Comparison of ENCODE assay signal across 18 cellular contexts in genomic region chr2:142778289-142778688, GRCh38.
"Had no signal": no experiment of that assay in that cellular context is flagged by ENCODE, and none has a peak within 500 bp of the region (broad histone marks: within the 10 kb centered on the region; RNA-seq: fewer than 3 reads in every experiment).

No MANE protein-coding gene starts in this region.

- H3K4me1 ChIP-seq: neural progenitor cell, parathyroid adenoma, right lobe of liver, thyroid gland had no signal

- DNase-seq: dorsolateral prefrontal cortex; effector CD4-positive, alpha-beta T cell; midbrain; naive thymus-derived CD4-positive, alpha-beta T cell; right lobe of liver; small intestine; stimulated activated CD4-positive, alpha-beta T cell treated with anti-CD3 and anti-CD28 coated beads, Interleukin-12 subunit alpha, Interleukin-12 subunit beta, amount 100 ng/mL, for 4 hours; stimulated activated CD4-positive, alpha-beta T cell treated with anti-CD3 and anti-CD28 coated beads, Interleukin-1b, Interleukin-23, amount 100 ng/mL, for 48 hours; stimulated activated CD4-positive, alpha-beta T cell treated with anti-CD3 and anti-CD28 coated beads, Interleukin-4, amount 100 ng/mL, for 1 hour; stimulated activated CD8-positive, alpha-beta memory T cell treated with anti-CD3 and anti-CD28 coated beads, Interleukin-4, amount 100 ng/mL, for 48 hours; stimulated activated naive CD4-positive, alpha-beta T cell; stimulated activated naive CD8-positive, alpha-beta T cell treated with anti-CD3 and anti-CD28 coated beads, Interleukin-15, amount 100 ng/mL, for 72 hours; thyroid gland; trophoblast cell had no signal

- H3K27me3 ChIP-seq: dorsolateral prefrontal cortex, neural progenitor cell, right lobe of liver, thyroid gland had no signal

- ATAC-seq: esophagus mucosa; naive thymus-derived CD4-positive, alpha-beta T cell; right lobe of liver; stimulated activated naive CD8-positive, alpha-beta T cell treated with anti-CD3 and anti-CD28 coated beads, Interleukin-15, amount 100 ng/mL, for 72 hours had no signal

- H3K4me3 ChIP-seq: dorsolateral prefrontal cortex, neural progenitor cell, right lobe of liver, thyroid gland had no signal

- H3K36me3 ChIP-seq: neural progenitor cell, right lobe of liver, thyroid gland had no signal

- H3K27ac ChIP-seq: dorsolateral prefrontal cortex, epithelial cell of prostate, neural progenitor cell, parathyroid adenoma, right lobe of liver, thyroid gland had no signal

- H3K9me3 ChIP-seq: right lobe of liver, thyroid gland had no signal
